In genomic region chr21:34894401-34894800, GRCh38 we compare ENCODE assay signal across 17 cellular contexts.
DNase-seq lines count a peak whose midpoint lies in the region; ATAC-seq lines count a peak whose summit lies in the region.
"Had no signal": no experiment of that assay in that cellular context is flagged by ENCODE, and none has a peak within 500 bp of the region (broad histone marks: within the 10 kb centered on the region; RNA-seq: fewer than 3 reads in every experiment).

No MANE protein-coding gene starts in this region.

- H3K36me3 Mint-ChIP-seq in activated CD4-positive, alpha-beta T cell treated with anti-CD3 and anti-CD28 coated beads for 36 hours (ENCODE audit: low read depth) = peaks cover 25% of the 10 kb centered on the region
- peaks cover 30% of the 10 kb centered on the region for H3K36me3 Mint-ChIP-seq in activated CD4-positive, alpha-beta T cell treated with anti-CD3 and anti-CD28 coated beads, Interleukin-2, amount 10 ng/mL, durations not matched to agents 7 days and 5 days (ENCODE audit: low read depth)
- peaks cover 3 to 16% (median 10%) of the 10 kb centered on the region in 3 donors for H3K36me3 Mint-ChIP-seq in CD8-positive, alpha-beta memory T cell
- H3K36me3 Mint-ChIP-seq in T-cell = peaks cover 21% of the 10 kb centered on the region
- H3K36me3 Mint-ChIP-seq in naive thymus-derived CD8-positive, alpha-beta T cell = peaks cover 6 to 12% (median 9%) of the 10 kb centered on the region in 3 donors

- H3K9me3 Mint-ChIP-seq in activated CD4-positive, alpha-beta T cell treated with anti-CD3 and anti-CD28 coated beads for 36 hours (ENCODE audit: low read depth) = peaks cover 10% of the 10 kb centered on the region
- H3K9me3 Mint-ChIP-seq in activated CD4-positive, alpha-beta T cell treated with anti-CD3 and anti-CD28 coated beads, Interleukin-2, amount 10 ng/mL, durations not matched to agents 7 days and 5 days = peaks cover 13% of the 10 kb centered on the region
- H3K9me3 Mint-ChIP-seq in CD8-positive, alpha-beta memory T cell = peaks cover 0 to 2% (median 0%) of the 10 kb centered on the region in 5 donors
- H3K9me3 Mint-ChIP-seq in T-cell = peaks cover 0 to 5% (median 0%) of the 10 kb centered on the region in 3 donors
- peaks cover 0 to 16% (median 0%) of the 10 kb centered on the region in 9 donors for H3K9me3 Mint-ChIP-seq in naive thymus-derived CD8-positive, alpha-beta T cell

- H3K27me3 ChIP-seq in CD8-positive, alpha-beta memory T cell (ENCODE audit: insufficient read depth, low read length, poor library complexity, severe bottlenecking) = no peaks in the 10 kb centered on the region

- peak overlapping the region; percentile 11 for H3K27ac Mint-ChIP-seq in activated CD4-positive, alpha-beta T cell treated with anti-CD3 and anti-CD28 coated beads for 36 hours
- no peak overlapping the region for H3K27ac Mint-ChIP-seq in activated CD4-positive, alpha-beta T cell treated with anti-CD3 and anti-CD28 coated beads, Interleukin-2, amount 10 ng/mL, durations not matched to agents 7 days and 5 days
- peak overlapping the region; percentile 6 to 78 (median 48) for H3K27ac Mint-ChIP-seq in CD8-positive, alpha-beta memory T cell
- H3K27ac Mint-ChIP-seq in T-cell = peak overlapping the region; percentile 73 to 84
- peak overlapping the region in 7 of 10 donors; percentile 5 to 52 (median 27) for H3K27ac Mint-ChIP-seq in naive thymus-derived CD8-positive, alpha-beta T cell

- ATAC-seq in activated CD4-positive, alpha-beta T cell treated with anti-CD3 and anti-CD28 coated beads for 36 hours = no peak
- no peak for ATAC-seq in T-cell (replicated peaks in 1 of 4)
- no peak for ATAC-seq in naive thymus-derived CD8-positive, alpha-beta T cell
- ATAC-seq: A549, HepG2 had no signal

- no peak overlapping the region for H3K4me3 ChIP-seq in CD8-positive, alpha-beta memory T cell (ENCODE audit: low read length)
- H3K4me3 ChIP-seq: A549, HAP-1 had no signal

- H3K9me3 ChIP-seq in CD8-positive, alpha-beta memory T cell (ENCODE audit: low read length) = no peaks in the 10 kb centered on the region
- H3K9me3 ChIP-seq: A549, HAP-1 had no signal

- H3K27ac ChIP-seq in CD8-positive, alpha-beta memory T cell (ENCODE audit: low read depth, low read length) = no peak overlapping the region
- H3K27ac ChIP-seq: A549 had no signal

- intact Hi-C loops in activated CD4-positive, alpha-beta T cell treated with anti-CD3 and anti-CD28 coated beads for 36 hours (cut with DNase I, micrococcal nuclease) = loop anchor here in 1 of 2 experiments (5.0 kb wide), 2 partner anchors 523 to 948 kb away; no protein-coding TSS in a partner anchor

- no peaks in the 10 kb centered on the region for H3K36me3 ChIP-seq in CD8-positive, alpha-beta memory T cell (ENCODE audit: insufficient read depth, low read length)
- H3K36me3 ChIP-seq: HAP-1 had no signal

- POLR2A ChIA-PET in activated CD4-positive, alpha-beta T cell treated with anti-CD3 and anti-CD28 coated beads for 36 hours (lab: Charles Lee) = interaction anchor here (0.5 to 0.7 kb wide), 2 partner anchors 42 to 132 kb away, joined by 4 read pairs; no protein-coding TSS in a partner anchor
- POLR2A ChIA-PET in activated CD4-positive, alpha-beta T cell treated with anti-CD3 and anti-CD28 coated beads, Interleukin-2, amount 10 ng/mL, durations not matched to agents 7 days and 5 days (lab: Charles Lee) = interaction anchor here (0.6 kb wide), 1 partner anchor 616 kb away, joined by 3 read pairs; no protein-coding TSS in a partner anchor
- POLR2A ChIA-PET in CD8-positive, alpha-beta memory T cell (lab: Charles Lee) = interaction anchor here (0.6 kb wide), 1 partner anchor 153 kb away, joined by 8 read pairs; no protein-coding TSS in a partner anchor
- POLR2A ChIA-PET in T-cell (lab: Charles Lee) = interaction anchor here in 1 of 2 donors (0.9 kb wide), 1 partner anchor 103 kb away, joined by 3 read pairs; no protein-coding TSS in a partner anchor
- POLR2A ChIA-PET in naive thymus-derived CD8-positive, alpha-beta T cell (lab: Charles Lee) = interaction anchor here (0.7 kb wide), 1 partner anchor 156 kb away, joined by 5 read pairs; no protein-coding TSS in a partner anchor

- no peak overlapping the region for H3K4me3 Mint-ChIP-seq in activated CD4-positive, alpha-beta T cell treated with anti-CD3 and anti-CD28 coated beads for 36 hours
- H3K4me3 Mint-ChIP-seq in activated CD4-positive, alpha-beta T cell treated with anti-CD3 and anti-CD28 coated beads, Interleukin-2, amount 10 ng/mL, durations not matched to agents 7 days and 5 days = no peak overlapping the region
- peak overlapping the region in 2 of 7 donors; percentile 0 to 72 for H3K4me3 Mint-ChIP-seq in CD8-positive, alpha-beta memory T cell
- no peak overlapping the region for H3K4me3 Mint-ChIP-seq in T-cell
- no peak overlapping the region for H3K4me3 Mint-ChIP-seq in naive thymus-derived CD8-positive, alpha-beta T cell

- peaks cover 22% of the 10 kb centered on the region for H3K4me1 ChIP-seq in CD8-positive, alpha-beta memory T cell (ENCODE audit: insufficient read depth, low read length)
- H3K4me1 ChIP-seq: HAP-1 had no signal

- peaks cover 66% of the 10 kb centered on the region for H3K4me1 Mint-ChIP-seq in activated CD4-positive, alpha-beta T cell treated with anti-CD3 and anti-CD28 coated beads for 36 hours
- peaks cover 29% of the 10 kb centered on the region for H3K4me1 Mint-ChIP-seq in activated CD4-positive, alpha-beta T cell treated with anti-CD3 and anti-CD28 coated beads, Interleukin-2, amount 10 ng/mL, durations not matched to agents 7 days and 5 days
- H3K4me1 Mint-ChIP-seq in CD8-positive, alpha-beta memory T cell = peaks cover 45 to 62% (median 61%) of the 10 kb centered on the region in 3 donors
- peaks cover 55 to 70% (median 64%) of the 10 kb centered on the region in 3 donors for H3K4me1 Mint-ChIP-seq in T-cell
- H3K4me1 Mint-ChIP-seq in naive thymus-derived CD8-positive, alpha-beta T cell = peaks cover 20 to 55% (median 47%) of the 10 kb centered on the region in 4 donors

- no peak for DNase-seq in activated CD4-positive, alpha-beta T cell treated with anti-CD3 and anti-CD28 coated beads for 36 hours
- no peak for DNase-seq in activated CD4-positive, alpha-beta T cell treated with anti-CD3 and anti-CD28 coated beads, Interleukin-2, amount 10 ng/mL, durations not matched to agents 7 days and 5 days
- no peak for DNase-seq in CD8-positive, alpha-beta memory T cell
- DNase-seq in T-cell = no peak
- DNase-seq in naive thymus-derived CD8-positive, alpha-beta T cell = peak in 1 of 10 donors; percentile 11
- DNase-seq in T-helper 9 cell = no peak
- DNase-seq in activated effector memory CD4-positive, alpha-beta T cell treated with anti-CD3 and anti-CD28 coated beads, Interleukin-2, amount 50 U/mL, for 16 hours = no peak
- DNase-seq: EL; Kasumi-1; NCI-H1930; NCI-H345; NCI-H526 treated with DMSO at 0.1 percent for 48 hours; NK-92 treated with Interleukin-12 subunit alpha and Interleukin-12 subunit beta, amount 100 ng/mL, for 24 hours; OCI-M1 had no signal

- CTCF ChIA-PET in activated CD4-positive, alpha-beta T cell treated with anti-CD3 and anti-CD28 coated beads for 36 hours (lab: Charles Lee) = interaction anchor here (1.8 to 2.4 kb wide), 2 partner anchors 26 to 153 kb away, joined by 4 to 7 read pairs; no protein-coding TSS in a partner anchor
- CTCF ChIA-PET in activated CD4-positive, alpha-beta T cell treated with anti-CD3 and anti-CD28 coated beads, Interleukin-2, amount 10 ng/mL, durations not matched to agents 7 days and 5 days (lab: Charles Lee) = no interaction called here
- CTCF ChIA-PET in CD8-positive, alpha-beta memory T cell (lab: Charles Lee) = interaction anchor here (0.6 kb wide), 1 partner anchor 518 kb away, joined by 3 read pairs; no protein-coding TSS in a partner anchor
- CTCF ChIA-PET in T-cell (lab: Charles Lee) = interaction anchor here in 1 of 2 donors (1.5 kb wide), 1 partner anchor 128 kb away, joined by 3 read pairs; no protein-coding TSS in a partner anchor

- no peaks in the 10 kb centered on the region for H3K27me3 Mint-ChIP-seq in activated CD4-positive, alpha-beta T cell treated with anti-CD3 and anti-CD28 coated beads for 36 hours
- H3K27me3 Mint-ChIP-seq in activated CD4-positive, alpha-beta T cell treated with anti-CD3 and anti-CD28 coated beads, Interleukin-2, amount 10 ng/mL, durations not matched to agents 7 days and 5 days = no peaks in the 10 kb centered on the region
- H3K27me3 Mint-ChIP-seq in CD8-positive, alpha-beta memory T cell = no peaks in the 10 kb centered on the region
- no peaks in the 10 kb centered on the region for H3K27me3 Mint-ChIP-seq in T-cell
- no peaks in the 10 kb centered on the region for H3K27me3 Mint-ChIP-seq in naive thymus-derived CD8-positive, alpha-beta T cell
